15 cellular contexts compared by ENCODE assay signal in genomic region chr7:51317582-51317910, GRCh38. TPM values are rescaled to one million over a fixed set of nuclear protein-coding genes. Genes with fewer than 3 reads are reported as not detected.
DNase-seq lines count a peak whose midpoint lies in the region; ATAC-seq, FAIRE-seq and TF ChIP-seq lines count a peak whose summit lies in the region.
"Had no signal": no experiment of that assay in that cellular context is flagged by ENCODE, and none has a peak within 500 bp of the region (broad histone marks: within the 10 kb centered on the region; RNA-seq: fewer than 3 reads in every experiment).

No MANE protein-coding gene starts in this region.

- H3K36me3 ChIP-seq in endothelial cell of umbilical vein (ENCODE audit: control insufficient read depth in 2 of 2, extremely low read depth in 1 of 2, insufficient read depth in 2 of 2, low read length in 2 of 2) (no peaks in the 10 kb centered on the region), neural cell (ENCODE audit: insufficient read depth, low read length) (no peaks in the 10 kb centered on the region)
- H3K36me3 ChIP-seq: BLaER1, MG63 had no signal

- H3K9me2 ChIP-seq in neural cell (ENCODE audit: insufficient read depth, low read length): no peaks in the 10 kb centered on the region

- TF ChIP-seq EP300 in neural cell (conservative IDR thresholded peaks at IDR 0.05; ENCODE audit: poor library complexity, severe bottlenecking): no peak

- dilution Hi-C loops in endothelial cell of umbilical vein (cut with MboI; ENCODE audit: extremely low pct_ligation_motif_present, low sequenced_read_pairs): no loop called here

- H3F3A ChIP-seq in neural cell (ENCODE audit: insufficient read depth, low read length, poor library complexity, severe bottlenecking): no peaks in the 10 kb centered on the region

- H3K27me3 ChIP-seq in endothelial cell of umbilical vein (ENCODE audit: control insufficient read depth in 2 of 2, insufficient read depth in 2 of 2, low read length in 2 of 2) (peaks cover 23 to 33% of the 10 kb centered on the region in 2 experiments), neural cell (ENCODE audit: insufficient read depth, low read depth, low read length) (peaks cover 56% of the 10 kb centered on the region)
- H3K27me3 ChIP-seq: MG63 had no signal

- no peak for TF ChIP-seq CTCF in C4-2B (conservative IDR thresholded peaks at IDR 0.05)
- TF ChIP-seq CTCF in endothelial cell of umbilical vein (IDR thresholded peaks at IDR 0.05; ENCODE audit: extremely low read depth in 1 of 2, insufficient read depth in 1 of 2, low read depth in 1 of 2, low read length in 2 of 2): no peak
- no peak for TF ChIP-seq CTCF in neural cell (IDR thresholded peaks at IDR 0.05; ENCODE audit: poor library complexity, severe bottlenecking)

- no peak overlapping the region for H3K4me3 ChIP-seq in endothelial cell of umbilical vein (replicated peaks in 1 of 3; ENCODE audit: insufficient read depth in 1 of 3, low read depth in 1 of 3, low read length in 3 of 3)
- peak overlapping the region; percentile 66 for H3K4me3 ChIP-seq in neural cell (ENCODE audit: low read length)

- H3K79me2 ChIP-seq in endothelial cell of umbilical vein (ENCODE audit: control insufficient read depth, insufficient read depth, low read length) (no peaks in the 10 kb centered on the region), neural cell (replicated peaks; ENCODE audit: insufficient read depth, low read length) (no peaks in the 10 kb centered on the region)

- FAIRE-seq in endothelial cell of umbilical vein (lab: Jason Lieb, UNC): no peak
- FAIRE-seq: H54 had no signal

- CTCF ChIA-PET in endothelial cell of umbilical vein (lab: Charles Lee): no interaction called here

- intact Hi-C loops in endothelial cell of umbilical vein (cut with micrococcal nuclease) (no loop called here), head of caudate nucleus (cut with DNase I) (loop anchor here (5.0 to 10.0 kb wide), 3 partner anchors 35 to 133 kb away; no protein-coding TSS in a partner anchor)

- no peak overlapping the region for H2AFZ ChIP-seq in endothelial cell of umbilical vein (ENCODE audit: low read depth, low read length)
- no peak overlapping the region for H2AFZ ChIP-seq in neural cell (ENCODE audit: low read depth, low read length)

- no peak for TF ChIP-seq RAD21 in neural cell (conservative IDR thresholded peaks at IDR 0.05)

- H4K20me1 ChIP-seq in endothelial cell of umbilical vein (replicated peaks; ENCODE audit: control insufficient read depth, extremely low read depth, insufficient read depth, low read length) (no peaks in the 10 kb centered on the region), neural cell (ENCODE audit: insufficient read depth) (no peaks in the 10 kb centered on the region)

- TF ChIP-seq POLR2A in endothelial cell of umbilical vein (IDR thresholded peaks at IDR 0.05; ENCODE audit: low read depth, low read length): no peak

- POLR2A ChIA-PET in endothelial cell of umbilical vein (lab: Charles Lee): no interaction called here

- no peak overlapping the region for H3K9ac ChIP-seq in endothelial cell of umbilical vein (replicated peaks; ENCODE audit: extremely low read depth, insufficient read depth, low read length)
- no peak overlapping the region for H3K9ac ChIP-seq in neural cell (ENCODE audit: low read length)
- H3K9ac ChIP-seq: BLaER1 had no signal

- H3K9me3 ChIP-seq in endothelial cell of umbilical vein (replicated peaks; ENCODE audit: control insufficient read depth, insufficient read depth, low read length): no peaks in the 10 kb centered on the region
- no peaks in the 10 kb centered on the region for H3K9me3 ChIP-seq in neural cell (ENCODE audit: low read length)
- H3K9me3 ChIP-seq: BLaER1, MG63 had no signal

- ATAC-seq in HG02870 (IDR thresholded peaks at IDR 0.05; ENCODE audit: unreplicated experiment): no peak

- no TSS peak for BruUV-seq in endothelial cell of umbilical vein (replicated peaks; lab: Mats Ljungman, UMichigan)

- H3K4me2 ChIP-seq in endothelial cell of umbilical vein (ENCODE audit: insufficient read depth, low read length) (no peak overlapping the region), neural cell (ENCODE audit: low read length) (no peak overlapping the region)

- peak; percentile 31 for DNase-seq in NCI-H526 treated with DMSO at 0.1 percent for 48 hours (lab: John Stamatoyannopoulos, UW)
- DNase-seq in endothelial cell of umbilical vein (ENCODE audit: low read depth, low spot score): no peak
- DNase-seq in head of caudate nucleus: no peak
- no peak for DNase-seq in GM19240 (ENCODE audit: insufficient read length, low spot score)
- no peak for DNase-seq in amygdala (lab: John Stamatoyannopoulos, UW)
- DNase-seq: activated CD4-positive, CD25-positive, alpha-beta regulatory T cell treated with anti-CD3 and anti-CD28 coated beads, Interleukin-2, amount 50 U/mL, for 72 hours; activated effector memory CD4-positive, alpha-beta T cell treated with Interleukin-2 at 50 U/mL for 16 hours; dermis blood vessel endothelial cell; MG63; NCI-H446 treated with DMSO at 0.1 percent for 48 hours had no signal

- H3K9me1 ChIP-seq in endothelial cell of umbilical vein (replicated peaks; ENCODE audit: control insufficient read depth, extremely low read depth, insufficient read depth, low read length): no peaks in the 10 kb centered on the region

- H3K27ac ChIP-seq in C4-2B (peak overlapping the region; percentile 61), endothelial cell of umbilical vein (ENCODE audit: insufficient read depth, low read depth, low read length) (no peak overlapping the region), neural cell (ENCODE audit: low read length) (no peak overlapping the region)
- H3K27ac ChIP-seq: BLaER1 had no signal

- peaks cover 3% of the 10 kb centered on the region for H3K4me1 ChIP-seq in endothelial cell of umbilical vein (ENCODE audit: control insufficient read depth, extremely low read depth, insufficient read depth, low read length)

TF ChIP-seq in endothelial cell of umbilical vein, 7 proteins besides CTCF, POLR2A, EP300 and RAD21:
- TF ChIP-seq, protein P1, sequence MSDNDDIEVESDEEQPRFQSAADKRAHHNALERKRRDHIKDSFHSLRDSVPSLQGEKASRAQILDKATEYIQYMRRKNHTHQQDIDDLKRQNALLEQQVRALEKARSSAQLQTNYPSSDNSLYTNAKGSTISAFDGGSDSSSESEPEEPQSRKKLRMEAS (IDR thresholded peaks at IDR 0.05; ENCODE audit: insufficient read depth, insufficient read length): no peak
- peak; percentile 22 for TF ChIP-seq EZH2 (IDR thresholded peaks at IDR 0.05; ENCODE audit: borderline replicate concordance, low read depth, low read length, severe bottlenecking)
- no peak for TF ChIP-seq POLR2AphosphoS5 (IDR thresholded peaks at IDR 0.05; ENCODE audit: insufficient read depth, low read depth, low read length)
- no peak for TF ChIP-seq FOS (IDR thresholded peaks at IDR 0.05; ENCODE audit: borderline replicate concordance, insufficient read depth, low read length)

TF ChIP-seq in neural cell, 6 proteins besides CTCF, POLR2A, EP300 and RAD21:
- TF ChIP-seq MXI1 (conservative IDR thresholded peaks at IDR 0.05; ENCODE audit: poor library complexity, severe bottlenecking) (no peak), TAF1 (IDR thresholded peaks at IDR 0.05; ENCODE audit: low read depth) (no peak), POLR2AphosphoS5 (IDR thresholded peaks at IDR 0.05) (no peak), SMC3 (conservative IDR thresholded peaks at IDR 0.05; ENCODE audit: poor library complexity) (no peak), REST (IDR thresholded peaks at IDR 0.05; ENCODE audit: borderline replicate concordance) (no peak), EZH2 (IDR thresholded peaks at IDR 0.05; ENCODE audit: borderline replicate concordance, insufficient read depth, low read length, poor library complexity, severe bottlenecking) (no peak)

RNA-seq across cellular contexts. Expression of gene COBL, which starts 0.9 kb away (rescaled TPM):
- total RNA-seq in endothelial cell of umbilical vein: 0.07 and 0.11 TPM in 2 replicates
- not detected in 2 replicates for polyA plus RNA-seq in endothelial cell of umbilical vein
- not detected in 2 replicates for polyA plus RNA-seq in endothelial cell of umbilical vein (2011; cell fraction: cytosol; rRNA removed)
- 0.13 TPM in 1 of 2 replicates, not detected in the other for polyA plus RNA-seq in endothelial cell of umbilical vein (2011; cell fraction: nucleus; rRNA removed)
- polyA plus RNA-seq in endothelial cell of umbilical vein (2012): not detected in 2 replicates
- polyA minus RNA-seq in endothelial cell of umbilical vein: not detected in 2 replicates
- 23.9 TPM for polyA minus RNA-seq in endothelial cell of umbilical vein (2011; cell fraction: cytosol; rRNA and poly(A)+ RNA removed)
- 0.10 and 0.14 TPM in 2 replicates for polyA minus RNA-seq in endothelial cell of umbilical vein (2011; cell fraction: nucleus; rRNA and poly(A)+ RNA removed)
- 0.10 and 0.12 TPM in 2 replicates for polyA plus RNA-seq in neural cell
- 0.49 and 0.93 TPM in 2 replicates for polyA minus RNA-seq in neural cell
